ENCODE assay signal across 10 cellular contexts in genomic region chr1:2214541-2215241, GRCh38. TPM values are rescaled to one million over a fixed set of nuclear protein-coding genes. Genes with fewer than 3 reads are reported as not detected.
DNase-seq lines count a peak whose midpoint lies in the region; ATAC-seq and TF ChIP-seq lines count a peak whose summit lies in the region.
"Had no signal": no experiment of that assay in that cellular context is flagged by ENCODE, and none has a peak within 500 bp of the region (broad histone marks: within the 10 kb centered on the region; RNA-seq: fewer than 3 reads in every experiment).

No MANE protein-coding gene starts in this region.

- intact Hi-C loops in stomach (cut with DNase I; ENCODE audit: low total_unique reads), result no loop called here

- H2BK5ac ChIP-seq in mesendoderm (ENCODE audit: low read length), result no peak overlapping the region

- no peak overlapping the region for H2BK120ac ChIP-seq in mesendoderm (ENCODE audit: low read depth, low read length)

- no peak overlapping the region for H4K5ac ChIP-seq in mesendoderm (ENCODE audit: low read length)

- H3K9me3 ChIP-seq in HUES6 (ENCODE audit: control insufficient read depth, insufficient read depth, low read depth, low read length), result no peaks in the 10 kb centered on the region
- H3K9me3 ChIP-seq in esophagus (ENCODE audit: control insufficient read depth in 2 of 2, insufficient read depth in 1 of 2, low read depth in 1 of 2, low read length in 1 of 2), result no peaks in the 10 kb centered on the region
- no peaks in the 10 kb centered on the region for H3K9me3 ChIP-seq in stomach

- peak overlapping the region; percentile 29 for H3K4ac ChIP-seq in mesendoderm (ENCODE audit: low read depth, low read length)

- TF ChIP-seq CTCF in stomach (IDR thresholded peaks at IDR 0.05), result no peak

- no peak overlapping the region for H3K23ac ChIP-seq in mesendoderm (ENCODE audit: low read length)

- H3K4me2 ChIP-seq in mesendoderm (ENCODE audit: low read length), result no peak overlapping the region

- H3K4me1 ChIP-seq in HUES6 (ENCODE audit: control insufficient read depth, insufficient read depth, low read length) (peaks cover 26% of the 10 kb centered on the region), esophagus (ENCODE audit: control insufficient read depth in 2 of 2, insufficient read depth in 2 of 2, low read length in 1 of 2) (peaks cover 14 to 35% of the 10 kb centered on the region in 2 donors), mesendoderm (ENCODE audit: control insufficient read depth, low read depth, low read length) (peaks cover 9% of the 10 kb centered on the region), stomach (peaks cover 32 to 49% (median 46%) of the 10 kb centered on the region in 4 donors)

- no peak for TF ChIP-seq POLR2A in stomach (IDR thresholded peaks at IDR 0.05)

- no peak overlapping the region for H2BK15ac ChIP-seq in mesendoderm (replicated peaks; ENCODE audit: low read depth)

- peak overlapping the region; percentile 78 for H2AK5ac ChIP-seq in mesendoderm (ENCODE audit: low read length)

- H4K8ac ChIP-seq in mesendoderm (ENCODE audit: low read depth, low read length), result no peak overlapping the region

- no peaks in the 10 kb centered on the region for H3K36me3 ChIP-seq in HUES6 (ENCODE audit: control insufficient read depth, insufficient read depth, low read length)
- H3K36me3 ChIP-seq in esophagus (ENCODE audit: control insufficient read depth in 2 of 2, insufficient read depth in 2 of 2, low read length in 1 of 2), result no peaks in the 10 kb centered on the region
- H3K36me3 ChIP-seq in mesendoderm (ENCODE audit: control insufficient read depth, insufficient read depth, low read length), result no peaks in the 10 kb centered on the region
- no peaks in the 10 kb centered on the region for H3K36me3 ChIP-seq in stomach

- ATAC-seq in GM21737 (IDR thresholded peaks at IDR 0.05; ENCODE audit: unreplicated experiment) (no peak), GM19351 (IDR thresholded peaks at IDR 0.05; ENCODE audit: unreplicated experiment) (no peak)
- ATAC-seq: Panc1 had no signal

- no peak overlapping the region for H3K18ac ChIP-seq in mesendoderm (ENCODE audit: low read length)

- no peak overlapping the region for H3K4me3 ChIP-seq in HUES6 (ENCODE audit: low read depth, low read length)
- no peak overlapping the region for H3K4me3 ChIP-seq in esophagus (ENCODE audit: low read depth in 1 of 2, low read length in 2 of 2)
- H3K4me3 ChIP-seq in mesendoderm (ENCODE audit: low read length), result no peak overlapping the region
- no peak overlapping the region for H3K4me3 ChIP-seq in stomach

- no peaks in the 10 kb centered on the region for H3K27me3 ChIP-seq in HUES6 (ENCODE audit: control insufficient read depth, insufficient read depth, low read length)
- no peaks in the 10 kb centered on the region for H3K27me3 ChIP-seq in esophagus (ENCODE audit: control insufficient read depth in 1 of 2, insufficient read depth in 2 of 2, low read length in 2 of 2)
- no peaks in the 10 kb centered on the region for H3K27me3 ChIP-seq in mesendoderm (ENCODE audit: insufficient read depth, low read length, poor library complexity)
- H3K27me3 ChIP-seq in stomach, result no peaks in the 10 kb centered on the region

- H3K27ac ChIP-seq in HUES6 (ENCODE audit: low read depth, low read length) (0 out of 2 replicates have a peak overlapping the region, but pooled peaks have one; percentile 41), esophagus (ENCODE audit: low read depth in 2 of 2, low read length in 1 of 2) (peak overlapping the region; percentile 91 to 95), mesendoderm (ENCODE audit: low read depth, low read length) (no peak overlapping the region), stomach (peak overlapping the region; percentile 87 to 94 (median 91))

- peak overlapping the region; percentile 36 for H3K9ac ChIP-seq in HUES6 (ENCODE audit: low read length)
- H3K9ac ChIP-seq in mesendoderm (ENCODE audit: low read length), result no peak overlapping the region

- no peaks in the 10 kb centered on the region for H3K79me2 ChIP-seq in mesendoderm (ENCODE audit: control insufficient read depth, insufficient read depth, low read length)

- WGBS in esophagus, 2 donors, result 31 to 48% methylated on average over 16 to 21 of the region's 21 CpGs
- no CpG with 5 or more reads among the region's 21 CpGs for WGBS in mesendoderm (ENCODE audit: extremely low coverage, insufficient coverage, low lambda C conversion rate)
- WGBS in stomach, 5 donors, result 28 to 49% (median 45%) methylated on average over 10 to 21 of the region's 21 CpGs

- peak overlapping the region; percentile 82 for H3K56ac ChIP-seq in mesendoderm (ENCODE audit: low read length)

- DNase-seq in mesendoderm (no peak), stomach (no peak), KG1 (lab: John Stamatoyannopoulos, UW) (no peak)
- DNase-seq in stimulated activated CD4-positive, alpha-beta T cell treated with anti-CD3 and anti-CD28 coated beads, Interleukin-2, amount 100 ng/mL, for 48 hours, result no peak
- DNase-seq: NCI-H2029 treated with DMSO at 0.1 percent for 48 hours had no signal

- no peak for TF ChIP-seq EP300 in stomach (IDR thresholded peaks at IDR 0.05)

- no peaks in the 10 kb centered on the region for H3K79me1 ChIP-seq in mesendoderm (ENCODE audit: low read length)

RNA-seq across cellular contexts. Expression of gene SKI, which starts 13.4 kb away (rescaled TPM):
- 10 to 100 TPM; 11.5 to 12.8 TPM for polyA plus RNA-seq in esophagus
- 48.1 TPM for polyA plus RNA-seq in mesendoderm (2013, experiment 1 of 2)
- polyA plus RNA-seq in mesendoderm (2013, experiment 2 of 2), result 51.1 TPM
- total RNA-seq in stomach, result 10 to 100 TPM; 18.7 to 84.0 (median 32.7) TPM
- 10 to 100 TPM in 2 of 3 donors, 1 to 10 TPM in 1; 7.4 to 14.8 (median 13.9) TPM for polyA plus RNA-seq in stomach

RNA-seq across cellular contexts. Expression of gene FAAP20, which starts 20.1 kb away (rescaled TPM):
- 10 to 100 TPM; 32.9 to 44.8 TPM for polyA plus RNA-seq in esophagus
- 85.8 TPM for polyA plus RNA-seq in mesendoderm (2013, experiment 1 of 2)
- 84.4 TPM for polyA plus RNA-seq in mesendoderm (2013, experiment 2 of 2)
- total RNA-seq in stomach, result 100 to 1,000 TPM in 1 of 5 donors, 10 to 100 TPM in 3, 1 to 10 TPM in 1; 8.2 to 170 (median 25.8) TPM
- polyA plus RNA-seq in stomach, result 100 to 1,000 TPM in 2 of 3 donors, 10 to 100 TPM in 1; 91.3 to 120 (median 101) TPM
